1 cellular context compared by ENCODE assay signal in the genomic region with DNA sequence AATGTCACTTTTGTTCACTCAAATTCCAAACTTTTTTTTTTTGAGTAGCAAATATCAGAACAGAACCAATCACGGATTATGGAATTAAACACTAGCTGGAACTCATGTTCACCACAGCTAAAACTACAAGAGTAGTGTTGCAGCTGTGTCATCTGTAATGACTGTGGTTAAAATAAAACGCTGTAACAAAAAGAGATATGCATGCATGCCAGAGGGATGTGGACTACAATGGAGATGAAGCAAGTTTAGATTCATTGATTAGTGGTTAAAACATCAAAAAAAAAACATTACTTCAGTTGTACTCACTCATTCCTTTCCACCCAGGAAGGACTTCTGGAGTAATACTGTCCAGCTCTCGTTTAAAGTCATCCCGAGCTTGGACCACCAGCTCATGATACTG.
TF ChIP-seq lines count a peak whose summit lies in the region.

No MANE protein-coding gene starts in this region.

TF ChIP-seq in K562, 482 proteins besides CTCF, POLR2A, EP300 and RAD21:
- TF ChIP-seq HNRNPK (IDR thresholded peaks at IDR 0.05; ENCODE audit: low read depth, low read length, poor library complexity, severe bottlenecking) (no peak), NR3C1 (CRISPR knock-in tag; IDR thresholded peaks at IDR 0.05) (no peak), ZNF124 (CRISPR knock-in tag; IDR thresholded peaks at IDR 0.05) (no peak), ZNF764 (CRISPR knock-in tag; IDR thresholded peaks at IDR 0.05; ENCODE audit: low read depth) (no peak), BRD4 (IDR thresholded peaks at IDR 0.05) (no peak)
- TF ChIP-seq, protein P1, sequence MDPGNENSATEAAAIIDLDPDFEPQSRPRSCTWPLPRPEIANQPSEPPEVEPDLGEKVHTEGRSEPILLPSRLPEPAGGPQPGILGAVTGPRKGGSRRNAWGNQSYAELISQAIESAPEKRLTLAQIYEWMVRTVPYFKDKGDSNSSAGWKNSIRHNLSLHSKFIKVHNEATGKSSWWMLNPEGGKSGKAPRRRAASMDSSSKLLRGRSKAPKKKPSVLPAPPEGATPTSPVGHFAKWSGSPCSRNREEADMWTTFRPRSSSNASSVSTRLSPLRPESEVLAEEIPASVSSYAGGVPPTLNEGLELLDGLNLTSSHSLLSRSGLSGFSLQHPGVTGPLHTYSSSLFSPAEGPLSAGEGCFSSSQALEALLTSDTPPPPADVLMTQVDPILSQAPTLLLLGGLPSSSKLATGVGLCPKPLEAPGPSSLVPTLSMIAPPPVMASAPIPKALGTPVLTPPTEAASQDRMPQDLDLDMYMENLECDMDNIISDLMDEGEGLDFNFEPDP (CRISPR knock-in tag; IDR thresholded peaks at IDR 0.05) = no peak
